In the genomic region with DNA sequence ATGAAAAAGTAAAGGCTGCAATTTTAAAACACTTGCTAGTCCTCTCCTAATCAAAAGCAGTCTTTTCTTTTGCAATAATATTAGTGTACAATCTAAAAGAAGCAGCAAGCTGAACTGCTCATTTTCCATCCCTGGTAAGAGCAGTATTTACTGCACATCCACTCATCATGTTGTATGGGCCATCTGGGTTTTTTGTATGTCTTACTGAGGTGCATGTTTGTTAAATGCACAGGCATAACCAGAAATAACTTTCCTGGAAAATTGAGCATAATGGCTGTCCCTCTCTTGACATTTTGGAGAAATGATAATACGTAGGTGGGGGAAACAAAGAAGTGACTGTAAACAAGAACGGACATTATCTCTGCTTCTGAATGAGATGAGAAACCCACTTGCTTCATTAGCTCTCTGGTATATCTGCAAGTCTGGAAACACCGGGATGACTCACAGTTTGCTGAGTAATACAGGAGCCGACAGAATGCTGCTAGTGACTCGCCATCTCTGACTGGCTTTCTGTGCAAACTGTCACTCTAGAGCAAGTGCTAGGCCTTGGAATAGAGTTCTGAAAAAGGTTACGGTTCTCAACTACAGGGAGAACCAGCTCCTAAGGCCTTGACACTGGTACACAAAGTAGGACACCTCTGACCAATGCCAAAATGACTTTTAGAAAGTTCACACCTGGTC, we compare ENCODE assay signal across 8 cellular contexts.
A peak's percentile ranks its signal among the peaks of the same experiment; 100 is the strongest.
DNase-seq lines count a peak whose midpoint lies in the region; ATAC-seq and TF ChIP-seq lines count a peak whose summit lies in the region.

No MANE protein-coding gene starts in this region.

- H3K27me3 ChIP-seq in breast epithelium (peaks cover 0 to 17% of the 10 kb centered on the region in 2 donors), left lung (no peaks in the 10 kb centered on the region), vagina (no peaks in the 10 kb centered on the region)

- H3K36me3 Mint-ChIP-seq in MCF 10A (ENCODE audit: insufficient read depth, unreplicated experiment), result no peaks in the 10 kb centered on the region
- H3K36me3 Mint-ChIP-seq in activated T-cell treated with anti-CD3 and anti-CD28 coated beads, Interleukin-2, amount 50 U/mL, for 4 hours (ENCODE audit: insufficient read depth), result no peaks in the 10 kb centered on the region

- H3K4me3 Mint-ChIP-seq in MCF 10A (ENCODE audit: unreplicated experiment), result no peak overlapping the region
- H3K4me3 Mint-ChIP-seq in activated T-cell treated with anti-CD3 and anti-CD28 coated beads, Interleukin-2, amount 50 U/mL, for 4 hours, result no peak overlapping the region

- peak; percentile 85 for DNase-seq in MCF 10A (ENCODE audit: unreplicated experiment)
- no peak for DNase-seq in breast epithelium (ENCODE audit: low spot score in 2 of 2)
- DNase-seq in HS-27A (ENCODE audit: low read depth), result peak; percentile 20
- DNase-seq in activated T-cell treated with anti-CD3 and anti-CD28 coated beads, Interleukin-2, amount 50 U/mL, for 4 hours, result peak; percentile 49
- DNase-seq in left lung, result no peak
- no peak for DNase-seq in SHP77 treated with DMSO at 0.1 percent for 48 hours (lab: John Stamatoyannopoulos, UW)
- no peak for DNase-seq in vagina (ENCODE audit: extremely low spot score in 2 of 2)

- H3K36me3 ChIP-seq in breast epithelium, result no peaks in the 10 kb centered on the region
- no peaks in the 10 kb centered on the region for H3K36me3 ChIP-seq in left lung
- H3K36me3 ChIP-seq in vagina, result no peaks in the 10 kb centered on the region

- no peaks in the 10 kb centered on the region for H3K27me3 Mint-ChIP-seq in MCF 10A (ENCODE audit: insufficient read depth, unreplicated experiment)
- H3K27me3 Mint-ChIP-seq in activated T-cell treated with anti-CD3 and anti-CD28 coated beads, Interleukin-2, amount 50 U/mL, for 4 hours (ENCODE audit: low read depth), result no peaks in the 10 kb centered on the region

- H3K4me1 ChIP-seq in breast epithelium (no peaks in the 10 kb centered on the region), left lung (no peaks in the 10 kb centered on the region), vagina (peaks cover 7% of the 10 kb centered on the region)

- H3K9me3 Mint-ChIP-seq in MCF 10A (ENCODE audit: unreplicated experiment), result no peaks in the 10 kb centered on the region
- H3K9me3 Mint-ChIP-seq in activated T-cell treated with anti-CD3 and anti-CD28 coated beads, Interleukin-2, amount 50 U/mL, for 4 hours, result no peaks in the 10 kb centered on the region

- TF ChIP-seq POLR2A in breast epithelium (IDR thresholded peaks at IDR 0.05) (no peak), vagina (IDR thresholded peaks at IDR 0.05) (no peak)

- H3K27ac ChIP-seq in breast epithelium, result no peak overlapping the region
- no peak overlapping the region for H3K27ac ChIP-seq in left lung
- no peak overlapping the region for H3K27ac ChIP-seq in vagina

- intact Hi-C loops in MCF 10A (cut with micrococcal nuclease), result no loop called here
- intact Hi-C loops in breast epithelium (cut with DNase I; ENCODE audit: low total_unique reads), result no loop called here
- intact Hi-C loops in left lung (cut with DNase I), result loop anchor here in 1 of 2 donors (10.0 kb wide), 1 partner anchor 108 kb away; no protein-coding TSS in a partner anchor
- intact Hi-C loops in vagina (cut with DNase I), result no loop called here

- no TSS peak for BruUV-seq in MCF 10A (replicated peaks; lab: Mats Ljungman, UMichigan)

- peak; percentile 83 to 88 for ATAC-seq in activated T-cell treated with anti-CD3 and anti-CD28 coated beads, Interleukin-2, amount 50 U/mL, for 4 hours
- ATAC-seq in left lung (peak; percentile 79), HG03108 (IDR thresholded peaks at IDR 0.05; ENCODE audit: unreplicated experiment) (no peak)

- CTCF ChIA-PET in MCF 10A (lab: Yijun Ruan, JAX), result interaction anchor here (0.6 to 2.9 kb wide), 8 partner anchors 17 to 520 kb away, joined by 3 to 8 read pairs (median 3); partner anchors contain the start of gene MAMLD1

- H3K9me3 ChIP-seq in breast epithelium, result no peaks in the 10 kb centered on the region
- H3K9me3 ChIP-seq in left lung, result no peaks in the 10 kb centered on the region
- H3K9me3 ChIP-seq in vagina, result no peaks in the 10 kb centered on the region

- POLR2A ChIA-PET in MCF 10A (lab: Yijun Ruan, JAX), result interaction anchor here (0.6 to 1.5 kb wide), 3 partner anchors 88 to 148 kb away, joined by 3 read pairs; no protein-coding TSS in a partner anchor

- no peak for TF ChIP-seq CTCF in MCF 10A (IDR thresholded peaks at IDR 0.05; ENCODE audit: unreplicated experiment)
- no peak for TF ChIP-seq CTCF in breast epithelium (IDR thresholded peaks at IDR 0.05)
- no peak for TF ChIP-seq CTCF in left lung (IDR thresholded peaks at IDR 0.05)
- TF ChIP-seq CTCF in vagina (IDR thresholded peaks at IDR 0.05), result no peak

- peak overlapping the region; percentile 1 for H3K27ac Mint-ChIP-seq in MCF 10A (ENCODE audit: low read depth, unreplicated experiment)

- H3K4me1 Mint-ChIP-seq in MCF 10A (ENCODE audit: insufficient read depth, unreplicated experiment), result peaks cover 21% of the 10 kb centered on the region
- peaks cover 38% of the 10 kb centered on the region for H3K4me1 Mint-ChIP-seq in activated T-cell treated with anti-CD3 and anti-CD28 coated beads, Interleukin-2, amount 50 U/mL, for 4 hours (ENCODE audit: low read depth)

- H3K4me3 ChIP-seq in breast epithelium (no peak overlapping the region), left lung (no peak overlapping the region), vagina (no peak overlapping the region)

Comparison
In these comparisons a context has a peak if more than half of its experiments do, and no peak if none do; other contexts are left out.
1. DNase-seq: peak in MCF 10A (single experiment), HS-27A (single experiment) and activated T-cell treated with anti-CD3 and anti-CD28 coated beads, Interleukin-2, amount 50 U/mL, for 4 hours (single experiment); none in breast epithelium (0 of 2), left lung (0 of 2), SHP77 treated with DMSO at 0.1 percent for 48 hours (single experiment) and vagina (0 of 2).